Comparison of ENCODE assay signal across 8 cellular contexts in the genomic region with DNA sequence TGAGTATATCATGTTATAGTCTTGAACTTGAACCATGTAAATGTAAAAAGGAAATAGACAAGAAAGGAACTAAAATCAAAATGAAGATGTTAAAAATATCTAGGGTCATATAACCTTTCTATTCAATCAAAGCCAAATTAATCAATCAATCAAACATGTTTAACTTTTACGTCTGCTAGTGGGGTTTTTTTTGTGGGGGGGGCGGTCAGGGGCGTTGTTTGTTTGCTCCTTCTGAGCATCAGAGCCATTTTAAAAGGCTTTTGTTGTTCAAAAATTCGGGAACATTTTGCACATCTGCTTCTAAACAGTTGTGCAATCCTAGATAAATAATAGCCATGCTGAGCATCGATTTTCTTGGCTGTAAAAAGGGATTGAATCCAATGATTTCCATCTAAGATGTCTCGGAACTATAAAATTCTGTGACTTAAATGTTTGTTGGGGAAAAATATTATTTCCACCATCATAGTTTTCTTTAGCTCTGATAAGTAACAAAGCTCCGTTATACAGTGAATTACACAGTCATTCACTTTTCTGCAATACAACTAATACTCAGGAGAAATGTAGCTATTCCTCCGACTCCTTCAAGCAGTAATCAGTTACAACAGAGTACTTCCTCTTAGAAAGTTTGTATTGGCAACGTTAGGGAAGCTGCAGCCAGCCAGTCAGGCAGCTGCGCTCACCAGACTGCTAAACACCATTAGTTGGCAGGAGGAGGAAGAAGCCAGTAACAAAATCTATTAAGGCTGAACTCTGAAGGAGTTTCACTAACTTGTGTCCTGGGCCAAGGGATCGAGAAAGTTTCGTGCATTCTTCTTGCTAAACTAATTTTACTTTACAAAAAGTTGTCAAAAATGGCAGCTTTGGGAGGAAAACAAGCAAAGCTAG. TPM values are rescaled to one million over a fixed set of nuclear protein-coding genes. Genes with fewer than 3 reads are reported as not detected.
DNase-seq lines count a peak whose midpoint lies in the region; ATAC-seq and TF ChIP-seq lines count a peak whose summit lies in the region.

No MANE protein-coding gene starts in this region.

- intact Hi-C loops in gastrocnemius medialis (cut with DNase I; ENCODE audit: low total_unique reads): no loop called here

- TF ChIP-seq CTCF in astrocyte of the cerebellum (IDR thresholded peaks at IDR 0.05; ENCODE audit: low read depth, low read length, missing control alignments): no peak
- TF ChIP-seq CTCF in gastrocnemius medialis (IDR thresholded peaks at IDR 0.05 in 4 of 5, conservative IDR thresholded peaks at IDR 0.05 in 1 of 5): no peak
- TF ChIP-seq CTCF in GM10266 (IDR thresholded peaks at IDR 0.05; ENCODE audit: control insufficient read depth, insufficient read depth, low read depth, missing control alignments): no peak

- peaks cover 22% of the 10 kb centered on the region for H3K4me1 ChIP-seq in iPS-20b (ENCODE audit: insufficient read depth, low read length)
- peaks cover 0 to 20% of the 10 kb centered on the region in 2 donors for H3K4me1 ChIP-seq in gastrocnemius medialis

- no peaks in the 10 kb centered on the region for H3K36me3 ChIP-seq in iPS-20b (ENCODE audit: insufficient read depth, low read depth, low read length)
- no peaks in the 10 kb centered on the region for H3K36me3 ChIP-seq in gastrocnemius medialis

- H3K4me3 ChIP-seq in astrocyte of the cerebellum (ENCODE audit: low read depth, low read length) (peak overlapping the region; percentile 72), iPS-20b (ENCODE audit: low read length) (0 out of 2 replicates have a peak overlapping the region, but pooled peaks have one; percentile 86), gastrocnemius medialis (peak overlapping the region; percentile 54 to 80 (median 74))

- in situ Hi-C loops in astrocyte of the cerebellum (cut with HindIII; ENCODE audit: low sequenced_read_pairs) (no loop called here), gastrocnemius medialis (cut with MboI; ENCODE audit: low sequenced_read_pairs in 4 of 4) (no loop called here)

- H3K9me3 ChIP-seq in iPS-20b (ENCODE audit: insufficient read depth, low read depth, low read length) (no peaks in the 10 kb centered on the region), gastrocnemius medialis (no peaks in the 10 kb centered on the region)

- ATAC-seq in gastrocnemius medialis (peak; percentile 37 to 50), HG02610 (IDR thresholded peaks at IDR 0.05; ENCODE audit: unreplicated experiment) (no peak)

- H3K27me3 ChIP-seq in iPS-20b (ENCODE audit: insufficient read depth, low read length) (peaks cover 4% of the 10 kb centered on the region; the same call in 1 of the 2 replicates), gastrocnemius medialis (no peaks in the 10 kb centered on the region)

- DNase-seq in SHP77 (lab: John Stamatoyannopoulos, UW) (peak; percentile 13 to 19), SHP77 treated with DMSO at 0.1 percent for 48 hours (lab: John Stamatoyannopoulos, UW) (no peak), astrocyte of the cerebellum (ENCODE audit: low read depth) (peak; percentile 53), gastrocnemius medialis (peak; percentile 43 to 61), NCI-H2081 treated with DMSO at 0.1 percent for 48 hours (lab: John Stamatoyannopoulos, UW) (no peak), GM10266 (ENCODE audit: extremely low spot score) (no peak)

- TF ChIP-seq POLR2A in gastrocnemius medialis (IDR thresholded peaks at IDR 0.05): peak in 1 of 2 donors; percentile 29

- H3K27ac ChIP-seq in iPS-20b (ENCODE audit: low read length) (no peak overlapping the region), gastrocnemius medialis (peak overlapping the region; percentile 77 to 81 (median 78))

- H3K9ac ChIP-seq in iPS-20b (ENCODE audit: low read depth, low read length): peak overlapping the region; percentile 86; the same call in 1 of the 2 replicates

RNA-seq across cellular contexts. Expression of gene SPATA6, which starts 2.1 kb away (rescaled TPM):
- total RNA-seq in gastrocnemius medialis: 1 to 10 TPM in 3 of 4 donors, under 1 TPM in 1; 0.85 to 7.0 (median 3.2) TPM

Comparison
In these comparisons a context has a peak if more than half of its experiments do, and no peak if none do; other contexts are left out.
1. DNase-seq: peak in SHP77 (2 of 2), astrocyte of the cerebellum (single experiment) and gastrocnemius medialis (2 of 2); none in SHP77 treated with DMSO at 0.1 percent for 48 hours (single experiment), NCI-H2081 treated with DMSO at 0.1 percent for 48 hours (single experiment) and GM10266 (single experiment).
2. Peak in every context shown above with its lines, with median percentiles within 50 percentile points of each other: H3K4me3 ChIP-seq.